In genomic region chr2:164495491-164496223, GRCh38 we compare ENCODE assay signal across 8 cellular contexts.
DNase-seq lines count a peak whose midpoint lies in the region; ATAC-seq and TF ChIP-seq lines count a peak whose summit lies in the region.

No MANE protein-coding gene starts in this region.

- in situ Hi-C loops in G401 (cut with HindIII; ENCODE audit: low sequenced_read_pairs), result no loop called here

- peak; percentile 39 for DNase-seq in G401 (ENCODE audit: low spot score)
- peak; percentile 30 for DNase-seq in NCI-H446 treated with DMSO at 0.1 percent for 48 hours (lab: John Stamatoyannopoulos, UW)
- peak; percentile 26 for DNase-seq in endothelial cell (ENCODE audit: low spot score)
- peak; percentile 20 for DNase-seq in non-pigmented ciliary epithelial cell (ENCODE audit: low read depth)
- DNase-seq in activated CD4-positive, alpha-beta T cell treated with anti-CD3 and anti-CD28 coated beads for 1 hour, result no peak
- no peak for DNase-seq in NK-92 treated with Interleukin-12 subunit alpha and Interleukin-12 subunit beta, amount 100 ng/mL, for 24 hours (lab: John Stamatoyannopoulos, UW)

- H3K27me3 Mint-ChIP-seq in endothelial cell (ENCODE audit: unreplicated experiment), result no peaks in the 10 kb centered on the region

- H3K4me3 Mint-ChIP-seq in endothelial cell (ENCODE audit: unreplicated experiment), result no peak overlapping the region

- no peaks in the 10 kb centered on the region for H3K4me1 Mint-ChIP-seq in endothelial cell (ENCODE audit: unreplicated experiment)

- no peak for ATAC-seq in HG03460 (IDR thresholded peaks at IDR 0.05; ENCODE audit: unreplicated experiment)
- no peak for ATAC-seq in HG02852 (IDR thresholded peaks at IDR 0.05; ENCODE audit: unreplicated experiment)

- H3K9me3 Mint-ChIP-seq in endothelial cell (ENCODE audit: unreplicated experiment), result no peaks in the 10 kb centered on the region

- no peak overlapping the region for H3K27ac Mint-ChIP-seq in endothelial cell (ENCODE audit: unreplicated experiment)

- peak; percentile 69 for TF ChIP-seq CTCF in endothelial cell (IDR thresholded peaks at IDR 0.05; ENCODE audit: unreplicated experiment)

- H3K36me3 Mint-ChIP-seq in endothelial cell (ENCODE audit: low read depth, unreplicated experiment), result no peaks in the 10 kb centered on the region

Comparison
In these comparisons a context has a peak if more than half of its experiments do, and no peak if none do; other contexts are left out.
1. DNase-seq: peak in G401 (single experiment), NCI-H446 treated with DMSO at 0.1 percent for 48 hours (single experiment), endothelial cell (single experiment) and non-pigmented ciliary epithelial cell (single experiment); none in activated CD4-positive, alpha-beta T cell treated with anti-CD3 and anti-CD28 coated beads for 1 hour (single experiment) and NK-92 treated with Interleukin-12 subunit alpha and Interleukin-12 subunit beta, amount 100 ng/mL, for 24 hours (single experiment).